1 cellular context compared by ENCODE assay signal in the genomic region with DNA sequence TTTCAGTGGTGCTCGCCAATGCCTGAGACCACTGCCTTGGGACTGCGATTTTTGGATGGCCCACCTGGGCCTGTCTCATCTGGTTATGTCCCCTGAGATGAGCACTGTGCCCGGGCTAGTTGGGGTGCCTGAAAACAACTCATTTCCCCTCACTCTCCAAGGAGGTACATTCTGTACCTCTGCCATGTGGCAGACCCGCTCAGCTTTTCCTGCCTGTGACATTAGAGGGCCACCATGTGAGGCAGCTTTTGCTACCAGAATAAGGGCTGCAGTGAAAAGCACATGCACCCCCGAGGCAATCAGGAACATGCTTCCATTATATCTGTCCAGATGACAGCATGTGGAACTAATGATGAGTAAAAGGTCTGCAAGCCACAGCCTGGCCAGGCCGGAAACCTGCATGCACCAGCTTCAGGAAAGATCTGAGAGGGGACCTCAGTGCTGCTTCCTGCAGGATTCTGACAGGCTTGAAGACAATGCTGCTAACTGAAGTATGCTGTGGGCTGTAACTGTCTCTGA.
TF ChIP-seq lines count a peak whose summit lies in the region.

No MANE protein-coding gene starts in this region.

TF ChIP-seq in HepG2, 621 proteins besides CTCF, POLR2A, EP300 and RAD21 (continued from another document and continues in another):
- TF ChIP-seq ATF1 (CRISPR knock-in tag; IDR thresholded peaks at IDR 0.05) (no peak), TBX3 (IDR thresholded peaks at IDR 0.05; ENCODE audit: borderline replicate concordance) (no peak), CREB1 (IDR thresholded peaks at IDR 0.05) (no peak), CREB1 (CRISPR knock-in tag; IDR thresholded peaks at IDR 0.05) (no peak), TGIF2 (CRISPR knock-in tag; IDR thresholded peaks at IDR 0.05) (no peak), ZNF709 (CRISPR knock-in tag; IDR thresholded peaks at IDR 0.05) (0 out of 2 replicates have a peak, but pooled peaks have one; percentile 24), ZNF460 (CRISPR knock-in tag; IDR thresholded peaks at IDR 0.05; ENCODE audit: borderline replicate concordance) (no peak), ZNF607 (CRISPR knock-in tag; IDR thresholded peaks at IDR 0.05; ENCODE audit: borderline replicate concordance) (no peak), FOXM1 (CRISPR knock-in tag; IDR thresholded peaks at IDR 0.05) (no peak), ZNF761 (CRISPR knock-in tag; conservative IDR thresholded peaks at IDR 0.05) (no peak), ZSCAN25 (CRISPR knock-in tag; IDR thresholded peaks at IDR 0.05) (no peak), CHCHD3 (CRISPR knock-in tag; IDR thresholded peaks at IDR 0.05) (no peak), MED1 (CRISPR knock-in tag; IDR thresholded peaks at IDR 0.05) (no peak), NFYC (CRISPR knock-in tag; IDR thresholded peaks at IDR 0.05) (no peak), SP140L (CRISPR knock-in tag; IDR thresholded peaks at IDR 0.05; ENCODE audit: borderline replicate concordance) (no peak), ZNF20 (CRISPR knock-in tag; IDR thresholded peaks at IDR 0.05) (no peak), AGO1 (IDR thresholded peaks at IDR 0.05; ENCODE audit: low read depth, low read length, poor library complexity, severe bottlenecking) (no peak), ZSCAN20 (CRISPR knock-in tag; IDR thresholded peaks at IDR 0.05; ENCODE audit: borderline replicate concordance) (no peak), SRF (IDR thresholded peaks at IDR 0.05; ENCODE audit: low read depth, low read length) (no peak), GPN1 (CRISPR knock-in tag; IDR thresholded peaks at IDR 0.05; ENCODE audit: borderline replicate concordance) (no peak), HNRNPUL1 (IDR thresholded peaks at IDR 0.05; ENCODE audit: low read depth, low read length) (no peak), RAD51 (IDR thresholded peaks at IDR 0.05; ENCODE audit: borderline replicate concordance) (no peak), ZSCAN12 (CRISPR knock-in tag; IDR thresholded peaks at IDR 0.05) (no peak), HOXA3 (CRISPR knock-in tag; IDR thresholded peaks at IDR 0.05) (0 out of 2 replicates have a peak, but pooled peaks have one; percentile 3), HOXA7 (CRISPR knock-in tag; IDR thresholded peaks at IDR 0.05) (no peak), SRSF9 (IDR thresholded peaks at IDR 0.05; ENCODE audit: borderline replicate concordance, insufficient read depth, low read depth, low read length, poor library complexity, severe bottlenecking) (no peak), ZBTB1 (CRISPR knock-in tag; IDR thresholded peaks at IDR 0.05; ENCODE audit: borderline replicate concordance) (no peak), ZNF660 (CRISPR knock-in tag; IDR thresholded peaks at IDR 0.05; ENCODE audit: borderline replicate concordance, low read depth) (no peak), ZNF713 (CRISPR knock-in tag; IDR thresholded peaks at IDR 0.05) (no peak), SPEN (CRISPR knock-in tag; IDR thresholded peaks at IDR 0.05; ENCODE audit: low read depth) (no peak), THAP11 (CRISPR knock-in tag; IDR thresholded peaks at IDR 0.05) (no peak), ZNF766 (CRISPR knock-in tag; IDR thresholded peaks at IDR 0.05; ENCODE audit: borderline replicate concordance) (no peak), PLRG1 (conservative IDR thresholded peaks at IDR 0.05) (no peak), SP2 (CRISPR knock-in tag; IDR thresholded peaks at IDR 0.05) (no peak), ZNF780A (CRISPR knock-in tag; IDR thresholded peaks at IDR 0.05) (no peak), ZNF484 (CRISPR knock-in tag; IDR thresholded peaks at IDR 0.05; ENCODE audit: borderline replicate concordance, low read depth) (no peak), ZNF605 (CRISPR knock-in tag; IDR thresholded peaks at IDR 0.05) (peak; percentile 73), ZC3H13 (CRISPR knock-in tag; IDR thresholded peaks at IDR 0.05) (no peak), ZFAT (CRISPR knock-in tag; conservative IDR thresholded peaks at IDR 0.05) (no peak), CHD2 (IDR thresholded peaks at IDR 0.05; ENCODE audit: low read depth, low read length) (no peak), GABPB1 (CRISPR knock-in tag; IDR thresholded peaks at IDR 0.05) (no peak)
- TF ChIP-seq, protein P1, sequence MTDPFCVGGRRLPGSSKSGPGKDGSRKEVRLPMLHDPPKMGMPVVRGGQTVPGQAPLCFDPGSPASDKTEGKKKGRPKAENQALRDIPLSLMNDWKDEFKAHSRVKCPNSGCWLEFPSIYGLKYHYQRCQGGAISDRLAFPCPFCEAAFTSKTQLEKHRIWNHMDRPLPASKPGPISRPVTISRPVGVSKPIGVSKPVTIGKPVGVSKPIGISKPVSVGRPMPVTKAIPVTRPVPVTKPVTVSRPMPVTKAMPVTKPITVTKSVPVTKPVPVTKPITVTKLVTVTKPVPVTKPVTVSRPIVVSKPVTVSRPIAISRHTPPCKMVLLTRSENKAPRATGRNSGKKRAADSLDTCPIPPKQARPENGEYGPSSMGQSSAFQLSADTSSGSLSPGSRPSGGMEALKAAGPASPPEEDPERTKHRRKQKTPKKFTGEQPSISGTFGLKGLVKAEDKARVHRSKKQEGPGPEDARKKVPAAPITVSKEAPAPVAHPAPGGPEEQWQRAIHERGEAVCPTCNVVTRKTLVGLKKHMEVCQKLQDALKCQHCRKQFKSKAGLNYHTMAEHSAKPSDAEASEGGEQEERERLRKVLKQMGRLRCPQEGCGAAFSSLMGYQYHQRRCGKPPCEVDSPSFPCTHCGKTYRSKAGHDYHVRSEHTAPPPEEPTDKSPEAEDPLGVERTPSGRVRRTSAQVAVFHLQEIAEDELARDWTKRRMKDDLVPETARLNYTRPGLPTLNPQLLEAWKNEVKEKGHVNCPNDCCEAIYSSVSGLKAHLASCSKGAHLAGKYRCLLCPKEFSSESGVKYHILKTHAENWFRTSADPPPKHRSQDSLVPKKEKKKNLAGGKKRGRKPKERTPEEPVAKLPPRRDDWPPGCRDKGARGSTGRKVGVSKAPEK (CRISPR knock-in tag; IDR thresholded peaks at IDR 0.05; ENCODE audit: borderline replicate concordance), result no peak; the same call in 1 of the 2 replicates
- TF ChIP-seq, protein P2, sequence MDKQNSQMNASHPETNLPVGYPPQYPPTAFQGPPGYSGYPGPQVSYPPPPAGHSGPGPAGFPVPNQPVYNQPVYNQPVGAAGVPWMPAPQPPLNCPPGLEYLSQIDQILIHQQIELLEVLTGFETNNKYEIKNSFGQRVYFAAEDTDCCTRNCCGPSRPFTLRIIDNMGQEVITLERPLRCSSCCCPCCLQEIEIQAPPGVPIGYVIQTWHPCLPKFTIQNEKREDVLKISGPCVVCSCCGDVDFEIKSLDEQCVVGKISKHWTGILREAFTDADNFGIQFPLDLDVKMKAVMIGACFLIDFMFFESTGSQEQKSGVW (CRISPR knock-in tag; IDR thresholded peaks at IDR 0.05; ENCODE audit: borderline replicate concordance), result no peak
- TF ChIP-seq, protein P3, sequence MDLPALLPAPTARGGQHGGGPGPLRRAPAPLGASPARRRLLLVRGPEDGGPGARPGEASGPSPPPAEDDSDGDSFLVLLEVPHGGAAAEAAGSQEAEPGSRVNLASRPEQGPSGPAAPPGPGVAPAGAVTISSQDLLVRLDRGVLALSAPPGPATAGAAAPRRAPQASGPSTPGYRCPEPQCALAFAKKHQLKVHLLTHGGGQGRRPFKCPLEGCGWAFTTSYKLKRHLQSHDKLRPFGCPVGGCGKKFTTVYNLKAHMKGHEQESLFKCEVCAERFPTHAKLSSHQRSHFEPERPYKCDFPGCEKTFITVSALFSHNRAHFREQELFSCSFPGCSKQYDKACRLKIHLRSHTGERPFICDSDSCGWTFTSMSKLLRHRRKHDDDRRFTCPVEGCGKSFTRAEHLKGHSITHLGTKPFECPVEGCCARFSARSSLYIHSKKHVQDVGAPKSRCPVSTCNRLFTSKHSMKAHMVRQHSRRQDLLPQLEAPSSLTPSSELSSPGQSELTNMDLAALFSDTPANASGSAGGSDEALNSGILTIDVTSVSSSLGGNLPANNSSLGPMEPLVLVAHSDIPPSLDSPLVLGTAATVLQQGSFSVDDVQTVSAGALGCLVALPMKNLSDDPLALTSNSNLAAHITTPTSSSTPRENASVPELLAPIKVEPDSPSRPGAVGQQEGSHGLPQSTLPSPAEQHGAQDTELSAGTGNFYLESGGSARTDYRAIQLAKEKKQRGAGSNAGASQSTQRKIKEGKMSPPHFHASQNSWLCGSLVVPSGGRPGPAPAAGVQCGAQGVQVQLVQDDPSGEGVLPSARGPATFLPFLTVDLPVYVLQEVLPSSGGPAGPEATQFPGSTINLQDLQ (CRISPR knock-in tag; IDR thresholded peaks at IDR 0.05), result no peak
- TF ChIP-seq, protein P4, sequence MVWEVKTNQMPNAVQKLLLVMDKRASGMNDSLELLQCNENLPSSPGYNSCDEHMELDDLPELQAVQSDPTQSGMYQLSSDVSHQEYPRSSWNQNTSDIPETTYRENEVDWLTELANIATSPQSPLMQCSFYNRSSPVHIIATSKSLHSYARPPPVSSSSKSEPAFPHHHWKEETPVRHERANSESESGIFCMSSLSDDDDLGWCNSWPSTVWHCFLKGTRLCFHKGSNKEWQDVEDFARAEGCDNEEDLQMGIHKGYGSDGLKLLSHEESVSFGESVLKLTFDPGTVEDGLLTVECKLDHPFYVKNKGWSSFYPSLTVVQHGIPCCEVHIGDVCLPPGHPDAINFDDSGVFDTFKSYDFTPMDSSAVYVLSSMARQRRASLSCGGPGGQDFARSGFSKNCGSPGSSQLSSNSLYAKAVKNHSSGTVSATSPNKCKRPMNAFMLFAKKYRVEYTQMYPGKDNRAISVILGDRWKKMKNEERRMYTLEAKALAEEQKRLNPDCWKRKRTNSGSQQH (CRISPR knock-in tag; IDR thresholded peaks at IDR 0.05; ENCODE audit: low read depth), result no peak
- TF ChIP-seq, protein P5, sequence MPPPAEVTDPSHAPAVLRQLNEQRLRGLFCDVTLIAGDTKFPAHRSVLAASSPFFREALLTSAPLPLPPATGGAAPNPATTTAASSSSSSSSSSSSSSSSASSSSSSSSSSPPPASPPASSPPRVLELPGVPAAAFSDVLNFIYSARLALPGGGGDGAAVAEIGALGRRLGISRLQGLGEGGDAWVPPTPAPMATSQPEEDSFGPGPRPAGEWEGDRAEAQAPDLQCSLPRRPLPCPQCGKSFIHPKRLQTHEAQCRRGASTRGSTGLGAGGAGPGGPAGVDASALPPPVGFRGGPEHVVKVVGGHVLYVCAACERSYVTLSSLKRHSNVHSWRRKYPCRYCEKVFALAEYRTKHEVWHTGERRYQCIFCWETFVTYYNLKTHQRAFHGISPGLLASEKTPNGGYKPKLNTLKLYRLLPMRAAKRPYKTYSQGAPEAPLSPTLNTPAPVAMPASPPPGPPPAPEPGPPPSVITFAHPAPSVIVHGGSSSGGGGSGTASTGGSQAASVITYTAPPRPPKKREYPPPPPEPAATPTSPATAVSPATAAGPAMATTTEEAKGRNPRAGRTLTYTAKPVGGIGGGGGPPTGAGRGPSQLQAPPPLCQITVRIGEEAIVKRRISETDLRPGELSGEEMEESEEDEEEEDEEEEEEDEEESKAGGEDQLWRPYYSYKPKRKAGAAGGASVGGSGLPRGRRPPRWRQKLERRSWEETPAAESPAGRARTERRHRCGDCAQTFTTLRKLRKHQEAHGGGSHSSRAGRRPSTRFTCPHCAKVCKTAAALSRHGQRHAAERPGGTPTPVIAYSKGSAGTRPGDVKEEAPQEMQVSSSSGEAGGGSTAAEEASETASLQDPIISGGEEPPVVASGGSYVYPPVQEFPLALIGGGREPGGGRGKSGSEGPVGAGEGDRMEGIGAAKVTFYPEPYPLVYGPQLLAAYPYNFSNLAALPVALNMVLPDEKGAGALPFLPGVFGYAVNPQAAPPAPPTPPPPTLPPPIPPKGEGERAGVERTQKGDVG (CRISPR knock-in tag; IDR thresholded peaks at IDR 0.05; ENCODE audit: borderline replicate concordance), result no peak
- TF ChIP-seq, protein P6, sequence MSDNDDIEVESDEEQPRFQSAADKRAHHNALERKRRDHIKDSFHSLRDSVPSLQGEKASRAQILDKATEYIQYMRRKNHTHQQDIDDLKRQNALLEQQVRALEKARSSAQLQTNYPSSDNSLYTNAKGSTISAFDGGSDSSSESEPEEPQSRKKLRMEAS (IDR thresholded peaks at IDR 0.05), result 0 out of 2 replicates have a peak, but pooled peaks have one; percentile 14
- TF ChIP-seq, protein P7, sequence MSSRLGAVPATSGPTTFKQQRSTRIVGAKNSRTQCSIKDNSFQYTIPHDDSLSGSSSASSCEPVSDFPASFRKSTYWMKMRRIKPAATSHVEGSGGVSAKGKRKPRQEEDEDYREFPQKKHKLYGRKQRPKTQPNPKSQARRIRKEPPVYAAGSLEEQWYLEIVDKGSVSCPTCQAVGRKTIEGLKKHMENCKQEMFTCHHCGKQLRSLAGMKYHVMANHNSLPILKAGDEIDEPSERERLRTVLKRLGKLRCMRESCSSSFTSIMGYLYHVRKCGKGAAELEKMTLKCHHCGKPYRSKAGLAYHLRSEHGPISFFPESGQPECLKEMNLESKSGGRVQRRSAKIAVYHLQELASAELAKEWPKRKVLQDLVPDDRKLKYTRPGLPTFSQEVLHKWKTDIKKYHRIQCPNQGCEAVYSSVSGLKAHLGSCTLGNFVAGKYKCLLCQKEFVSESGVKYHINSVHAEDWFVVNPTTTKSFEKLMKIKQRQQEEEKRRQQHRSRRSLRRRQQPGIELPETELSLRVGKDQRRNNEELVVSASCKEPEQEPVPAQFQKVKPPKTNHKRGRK (CRISPR knock-in tag; IDR thresholded peaks at IDR 0.05), result no peak
- TF ChIP-seq, protein P8, sequence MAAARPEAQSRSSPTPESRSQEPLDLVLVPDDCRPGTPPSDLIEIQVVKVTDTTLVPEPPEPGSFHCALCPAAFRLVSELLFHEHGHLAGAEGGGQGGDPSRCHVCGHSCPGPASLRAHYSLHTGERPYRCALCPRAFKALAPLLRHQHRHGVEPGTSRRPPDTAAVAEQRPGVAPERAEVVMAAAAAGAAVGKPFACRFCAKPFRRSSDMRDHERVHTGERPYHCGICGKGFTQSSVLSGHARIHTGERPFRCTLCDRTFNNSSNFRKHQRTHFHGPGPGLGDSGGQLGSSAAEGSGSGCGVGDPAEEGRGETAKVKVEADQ (CRISPR knock-in tag; IDR thresholded peaks at IDR 0.05; ENCODE audit: borderline replicate concordance), result no peak
- TF ChIP-seq, protein P9, sequence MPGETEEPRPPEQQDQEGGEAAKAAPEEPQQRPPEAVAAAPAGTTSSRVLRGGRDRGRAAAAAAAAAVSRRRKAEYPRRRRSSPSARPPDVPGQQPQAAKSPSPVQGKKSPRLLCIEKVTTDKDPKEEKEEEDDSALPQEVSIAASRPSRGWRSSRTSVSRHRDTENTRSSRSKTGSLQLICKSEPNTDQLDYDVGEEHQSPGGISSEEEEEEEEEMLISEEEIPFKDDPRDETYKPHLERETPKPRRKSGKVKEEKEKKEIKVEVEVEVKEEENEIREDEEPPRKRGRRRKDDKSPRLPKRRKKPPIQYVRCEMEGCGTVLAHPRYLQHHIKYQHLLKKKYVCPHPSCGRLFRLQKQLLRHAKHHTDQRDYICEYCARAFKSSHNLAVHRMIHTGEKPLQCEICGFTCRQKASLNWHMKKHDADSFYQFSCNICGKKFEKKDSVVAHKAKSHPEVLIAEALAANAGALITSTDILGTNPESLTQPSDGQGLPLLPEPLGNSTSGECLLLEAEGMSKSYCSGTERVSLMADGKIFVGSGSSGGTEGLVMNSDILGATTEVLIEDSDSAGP (CRISPR knock-in tag; IDR thresholded peaks at IDR 0.05; ENCODE audit: borderline replicate concordance), result no peak
